In the genomic region with DNA sequence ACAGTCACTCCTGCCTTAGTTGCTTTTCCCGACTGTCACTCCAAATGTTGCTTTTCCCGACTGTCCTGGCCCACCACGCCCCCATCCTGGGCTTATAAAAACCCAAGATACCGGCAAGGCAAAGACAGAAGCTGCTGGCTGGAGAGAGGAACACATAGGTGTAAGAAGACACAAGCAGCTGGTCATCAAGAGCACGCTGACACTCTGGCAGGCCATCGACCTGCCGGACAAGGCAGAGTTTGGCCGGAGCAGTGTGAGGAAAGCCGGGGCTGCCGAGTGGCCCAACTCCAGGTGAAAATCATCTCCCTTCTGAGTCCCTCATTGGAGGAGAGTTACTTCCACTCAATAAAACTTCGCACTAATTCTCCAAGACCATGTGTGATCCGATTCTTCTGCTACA, we compare ENCODE assay signal across 22 cellular contexts.
DNase-seq lines count a peak whose midpoint lies in the region; ATAC-seq, FAIRE-seq and TF ChIP-seq lines count a peak whose summit lies in the region.
"Had no signal": no experiment of that assay in that cellular context is flagged by ENCODE, and none has a peak within 500 bp of the region (broad histone marks: within the 10 kb centered on the region; RNA-seq: fewer than 3 reads in every experiment).

No MANE protein-coding gene starts in this region.

- TF ChIP-seq CTCF in kidney (IDR thresholded peaks at IDR 0.05; ENCODE audit: borderline replicate concordance, extremely low read depth, insufficient read depth), result no peak

- no peaks in the 10 kb centered on the region for H3K4me1 ChIP-seq in kidney (ENCODE audit: control insufficient read depth in 1 of 2, insufficient read depth in 1 of 2, low read depth in 1 of 2, low read length in 2 of 2)
- H3K4me1 ChIP-seq: A549; BLaER1 treated with 17β-estradiol and CSF1 and Interleukin-3, amounts not matched to agents 10 nM and 100 nM had no signal

- intact Hi-C loops in kidney (cut with DNase I), result no loop called here

- DNase-seq in NCI-H146 (lab: John Stamatoyannopoulos, UW) (peak; percentile 52), NCI-H146 treated with DMSO at 0.1 percent for 48 hours (lab: John Stamatoyannopoulos, UW; ENCODE audit: unreplicated experiment) (no peak), kidney (peak; percentile 43), COR-L47 (lab: John Stamatoyannopoulos, UW) (no peak)
- DNase-seq: AML-193; CD4-positive, alpha-beta T cell; CD8-positive, alpha-beta T cell; DMS 273 treated with DMSO at 0.1 percent for 48 hours; DMS153; DMS53; DMS79; DND-41; EL; GDM1 had no signal

- no peak for FAIRE-seq in kidney (lab: Jason Lieb, UNC)
- FAIRE-seq: A549, GM12878, GM12892, GM18507 had no signal

- no peaks in the 10 kb centered on the region for H3K9me3 ChIP-seq in kidney (ENCODE audit: control insufficient read depth in 1 of 2, low read length in 2 of 2)
- H3K9me3 ChIP-seq: A549 had no signal

- H3K27ac ChIP-seq in kidney (ENCODE audit: low read depth in 2 of 2, low read length in 2 of 2), result no peak overlapping the region
- H3K27ac ChIP-seq: 22Rv1; A549; BLaER1 treated with 17β-estradiol and CSF1 and Interleukin-3, amounts not matched to agents 10 nM and 100 nM; C4-2B had no signal

- ATAC-seq in HG03460 (IDR thresholded peaks at IDR 0.05; ENCODE audit: unreplicated experiment), result no peak
- ATAC-seq: A549; CD8-positive, alpha-beta T cell; GM12878 had no signal

- no peaks in the 10 kb centered on the region for H3K36me3 ChIP-seq in kidney (ENCODE audit: control insufficient read depth in 1 of 2, insufficient read depth in 2 of 2, low read length in 2 of 2)
- H3K36me3 ChIP-seq: BLaER1 treated with 17β-estradiol and CSF1 and Interleukin-3, amounts not matched to agents 10 nM and 100 nM had no signal

- no peak overlapping the region for H3K9ac ChIP-seq in kidney (ENCODE audit: low read length in 2 of 2)
- H3K9ac ChIP-seq: BLaER1 treated with 17β-estradiol and CSF1 and Interleukin-3, amounts not matched to agents 10 nM and 100 nM had no signal

- no peak overlapping the region for H3K4me3 ChIP-seq in kidney (ENCODE audit: low read length in 2 of 2)
- H3K4me3 ChIP-seq: A549; BLaER1 treated with 17β-estradiol and CSF1 and Interleukin-3, amounts not matched to agents 10 nM and 100 nM; GM12878 had no signal

Comparison
In these comparisons a context has a peak if more than half of its experiments do, and no peak if none do; other contexts are left out.
1. DNase-seq: peak in NCI-H146 (single experiment) and kidney (single experiment); none in NCI-H146 treated with DMSO at 0.1 percent for 48 hours (single experiment) and COR-L47 (single experiment).